Comparison of ENCODE assay signal across 8 cellular contexts in genomic region chr17:65100316-65101140, GRCh38. TPM values are rescaled to one million over a fixed set of nuclear protein-coding genes. Genes with fewer than 3 reads are reported as not detected.
A peak's percentile ranks its signal among the peaks of the same experiment; 100 is the strongest.
DNase-seq lines count a peak whose midpoint lies in the region; ATAC-seq and TF ChIP-seq lines count a peak whose summit lies in the region.

No MANE protein-coding gene starts in this region.

- peak overlapping the region; percentile 87 to 96 (median 90) for H3K4me3 Mint-ChIP-seq in CD4-positive, alpha-beta memory T cell
- H3K4me3 Mint-ChIP-seq in endothelial cell (ENCODE audit: unreplicated experiment) = peak overlapping the region; percentile 51

- peaks cover 0 to 1% (median 0%) of the 10 kb centered on the region in 8 donors for H3K9me3 Mint-ChIP-seq in CD4-positive, alpha-beta memory T cell
- H3K9me3 Mint-ChIP-seq in endothelial cell (ENCODE audit: unreplicated experiment) = no peaks in the 10 kb centered on the region

- ATAC-seq in GM19463 (IDR thresholded peaks at IDR 0.05; ENCODE audit: unreplicated experiment) = peak; percentile 67

- POLR2A ChIA-PET in CD4-positive, alpha-beta memory T cell (lab: Charles Lee; ENCODE audit: partially characterized antibody) = interaction anchor here (0.6 to 4.9 kb wide), 15 partner anchors 14 to 181 kb away, joined by 3 to 23 read pairs (median 5); partner anchors contain the start of genes GNA13, LRRC37A3 and RGS9

- peak; percentile 94 for TF ChIP-seq CTCF in endothelial cell (IDR thresholded peaks at IDR 0.05; ENCODE audit: unreplicated experiment)

- H3K4me1 Mint-ChIP-seq in CD4-positive, alpha-beta memory T cell = peaks cover 18 to 33% (median 26%) of the 10 kb centered on the region in 4 donors
- peaks cover 14% of the 10 kb centered on the region for H3K4me1 Mint-ChIP-seq in endothelial cell (ENCODE audit: unreplicated experiment)

- peak overlapping the region; percentile 65 to 77 for H3K4me3 ChIP-seq in CD4-positive, alpha-beta memory T cell (ENCODE audit: low read length in 2 of 2)

- peaks cover 0 to 1% of the 10 kb centered on the region in 2 donors for H3K27me3 Mint-ChIP-seq in CD4-positive, alpha-beta memory T cell
- H3K27me3 Mint-ChIP-seq in endothelial cell (ENCODE audit: unreplicated experiment) = peaks cover 4% of the 10 kb centered on the region

- intact Hi-C loops in CD4-positive, alpha-beta memory T cell (cut with micrococcal nuclease) = loop anchor here (1.0 to 2.0 kb wide), 6 partner anchors 37 to 182 kb away; partner anchors contain the start of genes GNA13, LRRC37A3 and RGS9

- peak overlapping the region; percentile 85 to 97 (median 93) for H3K27ac Mint-ChIP-seq in CD4-positive, alpha-beta memory T cell
- no peak overlapping the region for H3K27ac Mint-ChIP-seq in endothelial cell (ENCODE audit: unreplicated experiment)

- CTCF ChIA-PET in CD4-positive, alpha-beta memory T cell (lab: Charles Lee; ENCODE audit: partially characterized antibody) = interaction anchor here (0.7 to 4.7 kb wide), 41 partner anchors 9 to 251 kb away, joined by 3 to 35 read pairs (median 5); partner anchors contain the start of genes GNA13, LRRC37A3 and RGS9

- no peaks in the 10 kb centered on the region for H3K27me3 ChIP-seq in CD4-positive, alpha-beta memory T cell (ENCODE audit: insufficient read depth, low read length)

- DNase-seq in CD4-positive, alpha-beta memory T cell = peak; percentile 77 to 83 (median 81)
- DNase-seq in HK-2 (ENCODE audit: unreplicated experiment) (peak; percentile 84), NOMO-1 (lab: John Stamatoyannopoulos, UW; ENCODE audit: unreplicated experiment in 2 of 2) (peak; percentile 85 to 87), endothelial cell (ENCODE audit: low spot score) (peak; percentile 78), midbrain (lab: John Stamatoyannopoulos, UW) (peak; percentile 91)
- peak; percentile 57 to 66 (median 58) for DNase-seq in activated CD8-positive, alpha-beta memory T cell treated with anti-CD3 and anti-CD28 coated beads for 48 hours (ENCODE audit: low read depth in 2 of 3, low spot score in 2 of 3)
- peak; percentile 70 to 73 for DNase-seq in stimulated activated CD8-positive, alpha-beta memory T cell treated with anti-CD3 and anti-CD28 coated beads, Interleukin-2, amount 100 ng/mL, for 1 hour (ENCODE audit: low read depth in 2 of 2)

- peak overlapping the region; percentile 61 for H3K27ac ChIP-seq in CD4-positive, alpha-beta memory T cell (ENCODE audit: low read depth, low read length)

- peaks cover 0 to 3% of the 10 kb centered on the region in 2 donors for H3K36me3 Mint-ChIP-seq in CD4-positive, alpha-beta memory T cell
- H3K36me3 Mint-ChIP-seq in endothelial cell (ENCODE audit: low read depth, unreplicated experiment) = no peaks in the 10 kb centered on the region

- peaks cover 26% of the 10 kb centered on the region for H3K4me1 ChIP-seq in CD4-positive, alpha-beta memory T cell (ENCODE audit: insufficient read depth, low read length)

- H3K9me3 ChIP-seq in CD4-positive, alpha-beta memory T cell (ENCODE audit: control insufficient read depth in 1 of 2, low read length in 2 of 2) = no peaks in the 10 kb centered on the region

- H3K36me3 ChIP-seq in CD4-positive, alpha-beta memory T cell (ENCODE audit: insufficient read depth, low read length) = no peaks in the 10 kb centered on the region

RNA-seq across cellular contexts. Expression of gene RGS9, which starts 36.6 kb away (rescaled TPM):
- under 1 TPM; 0.67 to 0.84 TPM for total RNA-seq in CD4-positive, alpha-beta memory T cell
- 1 to 10 TPM; 1.6 to 2.7 TPM for polyA plus RNA-seq in CD4-positive, alpha-beta memory T cell
- 8.5 TPM for total RNA-seq in endothelial cell (ENCODE audit: unreplicated experiment)

RNA-seq across cellular contexts. Expression of gene GNA13, which starts 44.0 kb away (rescaled TPM):
- total RNA-seq in CD4-positive, alpha-beta memory T cell = 100 to 1,000 TPM; 102 to 107 TPM
- polyA plus RNA-seq in CD4-positive, alpha-beta memory T cell = 10 to 100 TPM; 47.9 to 54.8 TPM
- total RNA-seq in endothelial cell (ENCODE audit: unreplicated experiment) = 70.0 TPM

Comparison
In these comparisons a context has a peak if more than half of its experiments do, and no peak if none do; other contexts are left out.
1. Peak in every context shown above with its lines: DNase-seq, ATAC-seq, H3K4me3 ChIP-seq and H3K27ac ChIP-seq.